Comparison of ENCODE assay signal across 34 cellular contexts in the genomic region with DNA sequence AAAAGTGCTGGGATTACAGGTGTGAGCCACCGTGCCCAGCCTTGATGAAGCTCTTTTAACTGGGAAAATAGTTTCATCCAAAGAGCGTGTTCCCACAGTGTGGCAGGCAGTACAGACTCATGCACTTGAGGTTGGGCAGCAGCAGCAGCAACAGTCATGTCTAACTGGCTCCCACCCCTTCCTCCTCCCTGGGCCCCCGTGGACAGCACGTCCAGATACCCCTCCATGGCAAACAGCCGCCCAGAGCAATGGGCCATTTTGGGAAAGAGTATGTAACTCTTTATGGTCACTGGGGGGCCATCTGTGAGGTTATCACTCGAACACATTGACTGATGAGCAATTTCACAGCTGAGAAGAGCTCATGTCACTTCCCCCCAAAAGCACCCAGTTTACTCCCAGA.
DNase-seq lines count a peak whose midpoint lies in the region; ATAC-seq, FAIRE-seq and TF ChIP-seq lines count a peak whose summit lies in the region.
"Had no signal": no experiment of that assay in that cellular context is flagged by ENCODE, and none has a peak within 500 bp of the region (broad histone marks: within the 10 kb centered on the region; RNA-seq: fewer than 3 reads in every experiment).

No MANE protein-coding gene starts in this region.

- no peaks in the 10 kb centered on the region for H3K4me1 ChIP-seq in esophagus muscularis mucosa
- peaks cover 2% of the 10 kb centered on the region for H3K4me1 ChIP-seq in mesenchymal stem cell (ENCODE audit: control insufficient read depth, insufficient read depth, low read depth, low read length)
- H3K4me1 ChIP-seq in breast epithelium, result no peaks in the 10 kb centered on the region
- H3K4me1 ChIP-seq in left lung, result no peaks in the 10 kb centered on the region
- H3K4me1 ChIP-seq: A549; BE2C; BLaER1; BLaER1 treated with 17β-estradiol and CSF1 and Interleukin-3, amounts not matched to agents 10 nM and 100 nM; Caco-2 had no signal

- H3K14ac ChIP-seq in mesenchymal stem cell (ENCODE audit: low read length in 2 of 2), result no peak overlapping the region

- H3K4me3 ChIP-seq in esophagus muscularis mucosa (no peak overlapping the region), mesenchymal stem cell (ENCODE audit: insufficient read depth in 1 of 2, low read depth in 1 of 2, low read length in 2 of 2) (no peak overlapping the region), breast epithelium (no peak overlapping the region), left lung (no peak overlapping the region)
- H3K4me3 ChIP-seq: A549; BLaER1; BLaER1 treated with 17β-estradiol and CSF1 and Interleukin-3, amounts not matched to agents 10 nM and 100 nM had no signal

- TF ChIP-seq CTCF in esophagus muscularis mucosa (IDR thresholded peaks at IDR 0.05) (no peak), D721Med (IDR thresholded peaks at IDR 0.05; ENCODE audit: insufficient read depth, missing control alignments) (no peak), breast epithelium (IDR thresholded peaks at IDR 0.05) (no peak), left lung (IDR thresholded peaks at IDR 0.05) (no peak)

- no peak overlapping the region for H2BK120ac ChIP-seq in mesenchymal stem cell (ENCODE audit: low read depth, low read length)

- intact Hi-C loops in esophagus muscularis mucosa (cut with DNase I) (no loop called here), breast epithelium (cut with DNase I; ENCODE audit: low total_unique reads) (no loop called here), left lung (cut with DNase I) (no loop called here)

- H3K4me2 ChIP-seq in mesenchymal stem cell (ENCODE audit: low read length, poor library complexity, severe bottlenecking), result no peak overlapping the region
- H3K4me2 ChIP-seq: A549; BLaER1; BLaER1 treated with 17β-estradiol and CSF1 and Interleukin-3, amounts not matched to agents 10 nM and 100 nM had no signal

- no peak overlapping the region for H2BK15ac ChIP-seq in mesenchymal stem cell (ENCODE audit: low read depth, poor library complexity, severe bottlenecking)

- H3K27ac ChIP-seq in esophagus muscularis mucosa (replicated peaks in 1 of 4) (no peak overlapping the region), mesenchymal stem cell (ENCODE audit: low read length, poor library complexity, severe bottlenecking) (no peak overlapping the region), breast epithelium (no peak overlapping the region), left lung (no peak overlapping the region)
- H3K27ac ChIP-seq: 22Rv1; A549; BLaER1; BLaER1 treated with 17β-estradiol and CSF1 and Interleukin-3, amounts not matched to agents 10 nM and 100 nM; C4-2B had no signal

- DNase-seq in RKO (ENCODE audit: low spot score) (peak; percentile 15), ecto neural progenitor cell (ENCODE audit: low spot score) (peak; percentile 29), esophagus muscularis mucosa (ENCODE audit: extremely low spot score) (peak; percentile 91), mesenchymal stem cell (no peak), D721Med (ENCODE audit: insufficient read length, low spot score) (no peak), breast epithelium (ENCODE audit: low spot score in 2 of 2) (no peak), left lung (no peak), COLO829 (ENCODE audit: low spot score) (no peak)
- DNase-seq: 8988T; ACHN; AML-193; BE2C; C1 segment of cervical spinal cord; Caco-2; Calu3; CD4-positive, alpha-beta memory T cell; CD4-positive, alpha-beta T cell; CD4-positive, CD25-positive, alpha-beta regulatory T cell; CD8-positive, alpha-beta memory T cell; CD8-positive, alpha-beta T cell; COR-L47; DMS 273 treated with DMSO at 0.1 percent for 48 hours; DMS153; DMS53; DMS79; DMS79 treated with DMSO at 0.1 percent for 48 hours; DND-41; EL had no signal

- H4K91ac ChIP-seq in mesenchymal stem cell (ENCODE audit: low read length), result no peak overlapping the region

- TF ChIP-seq EP300 in esophagus muscularis mucosa (IDR thresholded peaks at IDR 0.05), result no peak

- no peaks in the 10 kb centered on the region for H3K36me3 ChIP-seq in esophagus muscularis mucosa
- H3K36me3 ChIP-seq in mesenchymal stem cell (ENCODE audit: control insufficient read depth in 1 of 2, insufficient read depth in 2 of 2, low read depth in 1 of 2, low read length in 2 of 2), result no peaks in the 10 kb centered on the region
- H3K36me3 ChIP-seq in breast epithelium, result no peaks in the 10 kb centered on the region
- H3K36me3 ChIP-seq in left lung, result no peaks in the 10 kb centered on the region
- H3K36me3 ChIP-seq: BE2C; BLaER1; BLaER1 treated with 17β-estradiol and CSF1 and Interleukin-3, amounts not matched to agents 10 nM and 100 nM had no signal

- H3K18ac ChIP-seq in mesenchymal stem cell (ENCODE audit: low read depth in 1 of 2, low read length in 2 of 2), result no peak overlapping the region

- H3K27me3 ChIP-seq in esophagus muscularis mucosa, result peaks cover 0 to 16% (median 0%) of the 10 kb centered on the region in 4 donors
- peaks cover 0 to 20% of the 10 kb centered on the region in 2 experiments for H3K27me3 ChIP-seq in mesenchymal stem cell (ENCODE audit: control insufficient read depth in 1 of 2, insufficient read depth in 1 of 2, low read length in 2 of 2)
- no peaks in the 10 kb centered on the region for H3K27me3 ChIP-seq in breast epithelium
- H3K27me3 ChIP-seq in left lung, result no peaks in the 10 kb centered on the region
- H3K27me3 ChIP-seq: BE2C; BLaER1; BLaER1 treated with 17β-estradiol and CSF1 and Interleukin-3, amounts not matched to agents 10 nM and 100 nM had no signal

- no peak overlapping the region for H2AFZ ChIP-seq in mesenchymal stem cell (ENCODE audit: low read depth, low read length)

- 84% methylated on average over 6 of the region's 6 CpGs for WGBS in esophagus muscularis mucosa
- 87% methylated on average over 6 of the region's 6 CpGs for WGBS in mesenchymal stem cell

- no peak overlapping the region for H3K4ac ChIP-seq in mesenchymal stem cell (ENCODE audit: low read depth in 1 of 2, low read length in 2 of 2)

- ATAC-seq in left lung, result no peak
- ATAC-seq: A549; CD8-positive, alpha-beta T cell had no signal

- H2BK12ac ChIP-seq in mesenchymal stem cell (ENCODE audit: low read length in 2 of 2), result no peak overlapping the region

- TF ChIP-seq POLR2A in esophagus muscularis mucosa (IDR thresholded peaks at IDR 0.05; ENCODE audit: low read depth) (no peak), breast epithelium (IDR thresholded peaks at IDR 0.05) (no peak)

- no peak overlapping the region for H3K23ac ChIP-seq in mesenchymal stem cell (ENCODE audit: low read length in 2 of 2)

- no peaks in the 10 kb centered on the region for H3K79me1 ChIP-seq in mesenchymal stem cell (replicated peaks; ENCODE audit: low read length, poor library complexity, severe bottlenecking)

- H2AK5ac ChIP-seq in mesenchymal stem cell (ENCODE audit: low read length, severe bottlenecking), result peak overlapping the region; percentile 27

- FAIRE-seq in D721Med (lab: Jason Lieb, UNC), result no peak
- FAIRE-seq: A204.1, A549 had no signal

- no peak overlapping the region for H4K8ac ChIP-seq in mesenchymal stem cell (ENCODE audit: low read length)

- no peak overlapping the region for H3K9ac ChIP-seq in mesenchymal stem cell (ENCODE audit: low read length)
- H3K9ac ChIP-seq: BLaER1; BLaER1 treated with 17β-estradiol and CSF1 and Interleukin-3, amounts not matched to agents 10 nM and 100 nM had no signal

- H2BK5ac ChIP-seq in mesenchymal stem cell (ENCODE audit: low read depth, low read length, poor library complexity, severe bottlenecking), result no peak overlapping the region

- H3K9me3 ChIP-seq in esophagus muscularis mucosa (peaks cover 0 to 10% (median 7%) of the 10 kb centered on the region in 4 donors), mesenchymal stem cell (ENCODE audit: control insufficient read depth, low read length) (peaks cover 10% of the 10 kb centered on the region), breast epithelium (peaks cover 7 to 10% of the 10 kb centered on the region in 2 donors), left lung (peaks cover 0 to 10% of the 10 kb centered on the region in 2 donors)
- H3K9me3 ChIP-seq: BE2C, Caco-2 had no signal

Comparison
In these comparisons a context has a peak if more than half of its experiments do, and no peak if none do; other contexts are left out.
1. DNase-seq: peak in RKO (single experiment), ecto neural progenitor cell (single experiment) and esophagus muscularis mucosa (single experiment); none in mesenchymal stem cell (single experiment), D721Med (single experiment), breast epithelium (0 of 2), left lung (0 of 2) and COLO829 (single experiment).